In the genomic region with DNA sequence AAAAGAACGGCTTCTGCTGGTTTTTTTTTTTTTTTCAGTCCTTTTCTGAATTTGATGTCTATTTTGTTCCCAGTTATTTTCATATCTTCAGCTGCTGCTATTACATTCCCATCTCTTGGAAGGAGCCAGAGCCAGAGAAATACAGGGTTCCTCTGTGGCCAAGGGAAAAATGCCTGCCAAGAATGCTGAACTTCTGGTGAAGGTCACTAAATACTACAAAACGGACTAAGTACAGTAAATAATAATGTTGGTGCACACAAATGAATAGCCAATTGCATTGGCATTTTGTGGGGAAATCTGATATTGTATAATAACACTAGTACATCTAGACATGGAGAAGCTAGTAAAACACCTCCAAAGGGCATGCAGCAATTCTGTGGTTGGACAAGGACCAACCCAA, we compare ENCODE assay signal across 17 cellular contexts. TPM values are rescaled to one million over a fixed set of nuclear protein-coding genes. Genes with fewer than 3 reads are reported as not detected.
DNase-seq lines count a peak whose midpoint lies in the region; ATAC-seq and TF ChIP-seq lines count a peak whose summit lies in the region.
"Had no signal": no experiment of that assay in that cellular context is flagged by ENCODE, and none has a peak within 500 bp of the region (broad histone marks: within the 10 kb centered on the region; RNA-seq: fewer than 3 reads in every experiment).

No MANE protein-coding gene starts in this region.

- H3K9me3 ChIP-seq in transverse colon (no peaks in the 10 kb centered on the region), gastroesophageal sphincter (no peaks in the 10 kb centered on the region), upper lobe of right lung (no peaks in the 10 kb centered on the region)
- H3K9me3 ChIP-seq: Caco-2, suprapubic skin had no signal

- peaks cover 2% of the 10 kb centered on the region for H3K27me3 Mint-ChIP-seq in mesothelial cell of epicardium (ENCODE audit: low read depth)

- DNase-seq in LNCaP clone FGC (ENCODE audit: low read depth) (peak; percentile 14), coronary artery (ENCODE audit: low spot score) (no peak), mesothelial cell of epicardium (ENCODE audit: low spot score in 2 of 2, unreplicated experiment in 2 of 2) (no peak), transverse colon (no peak), UCSD-AML1 (lab: John Stamatoyannopoulos, UW; ENCODE audit: unreplicated experiment) (no peak), upper lobe of right lung (no peak)
- DNase-seq: Caco-2, foreskin keratinocyte, kidney, natural killer cell, NCI-H187 treated with DMSO at 0.1 percent for 48 hours, NCI-H69 had no signal

- ATAC-seq in gastroesophageal sphincter (no peak), HG03342 (IDR thresholded peaks at IDR 0.05; ENCODE audit: unreplicated experiment) (no peak), upper lobe of right lung (no peak)
- ATAC-seq: foreskin keratinocyte, natural killer cell had no signal

- H3K27ac ChIP-seq in coronary artery (peak overlapping the region; percentile 46 to 50), transverse colon (peak overlapping the region; percentile 27 to 44 (median 38)), gastroesophageal sphincter (peak overlapping the region in 2 of 4 donors; percentile 21 to 42), upper lobe of right lung (no peak overlapping the region)
- H3K27ac ChIP-seq: foreskin keratinocyte, RWPE1, suprapubic skin had no signal

- WGBS in transverse colon (ENCODE audit: low coverage in 1 of 2), 2 donors: 63 to 68% methylated on average over 2 of the region's 2 CpGs
- WGBS in gastroesophageal sphincter (ENCODE audit: low coverage in 1 of 2), 2 donors: 0 to 23% methylated on average over 1 to 2 of the region's 2 CpGs

- intact Hi-C loops in transverse colon (cut with DNase I; ENCODE audit: low total_unique reads) (no loop called here), upper lobe of right lung (cut with DNase I) (no loop called here)

- TF ChIP-seq EP300 in transverse colon (IDR thresholded peaks at IDR 0.05; ENCODE audit: low read depth) (no peak), gastroesophageal sphincter (IDR thresholded peaks at IDR 0.05) (no peak)

- TF ChIP-seq CTCF in LNCaP clone FGC (IDR thresholded peaks at IDR 0.05; ENCODE audit: control insufficient read depth, extremely low read depth, insufficient read depth) (no peak), coronary artery (IDR thresholded peaks at IDR 0.05) (no peak), mesothelial cell of epicardium (IDR thresholded peaks at IDR 0.05; ENCODE audit: unreplicated experiment) (no peak), transverse colon (IDR thresholded peaks at IDR 0.05) (no peak), gastroesophageal sphincter (IDR thresholded peaks at IDR 0.05) (no peak), upper lobe of right lung (IDR thresholded peaks at IDR 0.05) (no peak)

- H3K4me3 Mint-ChIP-seq in mesothelial cell of epicardium: no peak overlapping the region
- H3K4me3 Mint-ChIP-seq: natural killer cell had no signal

- peaks cover 15% of the 10 kb centered on the region for H3K4me1 Mint-ChIP-seq in mesothelial cell of epicardium
- H3K4me1 Mint-ChIP-seq: natural killer cell had no signal

- H3K36me3 ChIP-seq in transverse colon (no peaks in the 10 kb centered on the region), gastroesophageal sphincter (no peaks in the 10 kb centered on the region), upper lobe of right lung (no peaks in the 10 kb centered on the region)
- H3K36me3 ChIP-seq: suprapubic skin had no signal

- no peaks in the 10 kb centered on the region for H3K9me3 Mint-ChIP-seq in mesothelial cell of epicardium
- H3K9me3 Mint-ChIP-seq: natural killer cell had no signal

- H3K27ac Mint-ChIP-seq in mesothelial cell of epicardium: peak overlapping the region; percentile 54
- H3K27ac Mint-ChIP-seq: natural killer cell had no signal

- TF ChIP-seq POLR2A in transverse colon (IDR thresholded peaks at IDR 0.05) (no peak), gastroesophageal sphincter (IDR thresholded peaks at IDR 0.05) (no peak)

- H3K27me3 ChIP-seq in transverse colon (no peaks in the 10 kb centered on the region), gastroesophageal sphincter (no peaks in the 10 kb centered on the region), upper lobe of right lung (no peaks in the 10 kb centered on the region)
- H3K27me3 ChIP-seq: foreskin keratinocyte, suprapubic skin had no signal

- H3K4me1 ChIP-seq in transverse colon: peaks cover 0 to 16% (median 0%) of the 10 kb centered on the region in 4 donors
- peaks cover 0 to 21% (median 4%) of the 10 kb centered on the region in 3 donors for H3K4me1 ChIP-seq in gastroesophageal sphincter
- H3K4me1 ChIP-seq in upper lobe of right lung: no peaks in the 10 kb centered on the region
- H3K4me1 ChIP-seq: Caco-2, foreskin keratinocyte, suprapubic skin had no signal

- H3K36me3 Mint-ChIP-seq in mesothelial cell of epicardium: no peaks in the 10 kb centered on the region
- H3K36me3 Mint-ChIP-seq: natural killer cell had no signal

- in situ Hi-C loops in transverse colon (cut with MboI; ENCODE audit: low pct_ligation_motif_present in 1 of 4, low pct_unique_long_range_greater_than_20kb in 1 of 4, low sequenced_read_pairs in 3 of 4): no loop called here

- no peak overlapping the region for H3K4me3 ChIP-seq in LNCaP clone FGC (ENCODE audit: low read depth, low read length)
- H3K4me3 ChIP-seq in coronary artery: peak overlapping the region; percentile 48
- no peak overlapping the region for H3K4me3 ChIP-seq in transverse colon
- H3K4me3 ChIP-seq in gastroesophageal sphincter: peak overlapping the region in 1 of 2 donors; percentile 4
- no peak overlapping the region for H3K4me3 ChIP-seq in upper lobe of right lung
- H3K4me3 ChIP-seq: skin epidermis, suprapubic skin had no signal

RNA-seq across cellular contexts. Expression of a gene that starts 56.3 kb away (rescaled TPM):
- total RNA-seq in mesothelial cell of epicardium (20.0 to 24.9 TPM (median 24.7 TPM) in 3 replicates), transverse colon (10 to 100 TPM; 22.4 to 61.1 (median 40.1) TPM), gastroesophageal sphincter (100 to 1,000 TPM; 191 to 219 (median 198) TPM), upper lobe of right lung (55.2 TPM)
- total RNA-seq: Caco-2 had no signal
